In genomic region chr13:91400094-91400462, GRCh38 we compare ENCODE assay signal across 12 cellular contexts. TPM values are rescaled to one million over a fixed set of nuclear protein-coding genes. Genes with fewer than 3 reads are reported as not detected.
A peak's percentile ranks its signal among the peaks of the same experiment; 100 is the strongest.
DNase-seq lines count a peak whose midpoint lies in the region; ATAC-seq and TF ChIP-seq lines count a peak whose summit lies in the region.
"Had no signal": no experiment of that assay in that cellular context is flagged by ENCODE, and none has a peak within 500 bp of the region (broad histone marks: within the 10 kb centered on the region; RNA-seq: fewer than 3 reads in every experiment).

No MANE protein-coding gene starts in this region.

- peak overlapping the region; percentile 44 to 75 (median 72) for H3K4me3 Mint-ChIP-seq in CD4-positive, CD25-positive, alpha-beta regulatory T cell
- H3K4me3 Mint-ChIP-seq in WTC11 (peak overlapping the region; percentile 77), naive B cell (peak overlapping the region in 7 of 8 donors; percentile 74 to 88 (median 86))

- ATAC-seq in CD4-positive, CD25-positive, alpha-beta regulatory T cell (ENCODE audit: low read depth in 2 of 2): no peak
- no peak for ATAC-seq in WTC11
- ATAC-seq in naive B cell (ENCODE audit: low read depth in 2 of 2): no peak
- ATAC-seq in GM19351 (IDR thresholded peaks at IDR 0.05; ENCODE audit: unreplicated experiment): no peak

- no peaks in the 10 kb centered on the region for H3K36me3 Mint-ChIP-seq in CD4-positive, CD25-positive, alpha-beta regulatory T cell
- no peaks in the 10 kb centered on the region for H3K36me3 Mint-ChIP-seq in WTC11
- no peaks in the 10 kb centered on the region for H3K36me3 Mint-ChIP-seq in naive B cell

- peaks cover 18% of the 10 kb centered on the region for H3K4me1 ChIP-seq in CD4-positive, CD25-positive, alpha-beta regulatory T cell (ENCODE audit: control insufficient read depth, insufficient read depth, low read length, poor library complexity, severe bottlenecking)

- no peak for DNase-seq in CD4-positive, CD25-positive, alpha-beta regulatory T cell
- DNase-seq in GM10266 (ENCODE audit: extremely low spot score) (peak; percentile 25), WTC11 (ENCODE audit: low spot score) (no peak), naive B cell (no peak), HuH-7 (ENCODE audit: low spot score) (no peak), NCI-H1417 treated with DMSO at 0.1 percent for 48 hours (lab: John Stamatoyannopoulos, UW) (no peak), cardiac septum (ENCODE audit: low spot score) (no peak)
- DNase-seq: NCI-H146, NCI-H69, right lobe of liver had no signal

- no peak overlapping the region for H3K27ac Mint-ChIP-seq in CD4-positive, CD25-positive, alpha-beta regulatory T cell
- no peak overlapping the region for H3K27ac Mint-ChIP-seq in WTC11
- H3K27ac Mint-ChIP-seq in naive B cell: no peak overlapping the region

- intact Hi-C loops in cardiac septum (cut with DNase I): no loop called here

- CTCF ChIA-PET in WTC11 (lab: Charles Lee): no interaction called here

- H3K36me3 ChIP-seq in CD4-positive, CD25-positive, alpha-beta regulatory T cell (ENCODE audit: control insufficient read depth, insufficient read depth, low read length): no peaks in the 10 kb centered on the region
- H3K36me3 ChIP-seq: BLaER1, right lobe of liver had no signal

- no peak overlapping the region for H3K27ac ChIP-seq in CD4-positive, CD25-positive, alpha-beta regulatory T cell (ENCODE audit: insufficient read depth, low read length, poor library complexity, severe bottlenecking)
- H3K27ac ChIP-seq: BLaER1, right lobe of liver had no signal

- no peaks in the 10 kb centered on the region for H3K9me3 ChIP-seq in CD4-positive, CD25-positive, alpha-beta regulatory T cell (ENCODE audit: control insufficient read depth in 2 of 2, low read length in 2 of 2)
- H3K9me3 ChIP-seq: right lobe of liver had no signal

- TF ChIP-seq CTCF in GM10266 (IDR thresholded peaks at IDR 0.05; ENCODE audit: control insufficient read depth, insufficient read depth, low read depth, missing control alignments): no peak
- TF ChIP-seq CTCF in WTC11 (IDR thresholded peaks at IDR 0.05): no peak

- peaks cover 84% of the 10 kb centered on the region for H3K27me3 Mint-ChIP-seq in CD4-positive, CD25-positive, alpha-beta regulatory T cell
- H3K27me3 Mint-ChIP-seq in WTC11 (ENCODE audit: low read depth) (peaks cover 67% of the 10 kb centered on the region), naive B cell (peaks cover 4 to 14% (median 8%) of the 10 kb centered on the region in 3 donors)

- POLR2A ChIA-PET in WTC11 (lab: Charles Lee): no interaction called here

- no peak overlapping the region for H3K4me3 ChIP-seq in CD4-positive, CD25-positive, alpha-beta regulatory T cell (ENCODE audit: low read depth, low read length)
- H3K4me3 ChIP-seq: BLaER1 had no signal

- H3K9me3 Mint-ChIP-seq in CD4-positive, CD25-positive, alpha-beta regulatory T cell: peaks cover 0 to 8% (median 0%) of the 10 kb centered on the region in 7 donors
- H3K9me3 Mint-ChIP-seq in WTC11: peaks cover 2% of the 10 kb centered on the region; the same call in 1 of the 2 replicates
- H3K9me3 Mint-ChIP-seq in naive B cell: no peaks in the 10 kb centered on the region

- peaks cover 36% of the 10 kb centered on the region for H3K27me3 ChIP-seq in CD4-positive, CD25-positive, alpha-beta regulatory T cell (ENCODE audit: control insufficient read depth, insufficient read depth, low read length)

- H3K4me1 Mint-ChIP-seq in CD4-positive, CD25-positive, alpha-beta regulatory T cell: peaks cover 5 to 18% (median 7%) of the 10 kb centered on the region in 4 donors
- H3K4me1 Mint-ChIP-seq in WTC11 (peaks cover 4% of the 10 kb centered on the region; the same call in 1 of the 2 replicates), naive B cell (peaks cover 9 to 28% (median 18%) of the 10 kb centered on the region in 3 donors)

TF ChIP-seq in WTC11, 78 proteins besides CTCF, POLR2A, EP300 and RAD21 (continues in another document):
- TF ChIP-seq SMAD3 (CRISPR knock-in tag; IDR thresholded peaks at IDR 0.05; ENCODE audit: borderline replicate concordance) (no peak), HMGA2 (CRISPR knock-in tag; IDR thresholded peaks at IDR 0.05) (no peak), NFYB (CRISPR knock-in tag; conservative IDR thresholded peaks at IDR 0.05; ENCODE audit: low read depth) (no peak), MXD4 (CRISPR knock-in tag; IDR thresholded peaks at IDR 0.05; ENCODE audit: borderline replicate concordance) (no peak), ZNF232 (CRISPR knock-in tag; IDR thresholded peaks at IDR 0.05) (no peak), ESRRA (CRISPR knock-in tag; IDR thresholded peaks at IDR 0.05; ENCODE audit: borderline replicate concordance) (no peak), GTF2I (CRISPR knock-in tag; conservative IDR thresholded peaks at IDR 0.05) (no peak), AFF4 (CRISPR knock-in tag; IDR thresholded peaks at IDR 0.05; ENCODE audit: borderline replicate concordance) (no peak), ZNF138 (CRISPR knock-in tag; conservative IDR thresholded peaks at IDR 0.05) (no peak), NR2C2 (CRISPR knock-in tag; IDR thresholded peaks at IDR 0.05) (no peak)
- TF ChIP-seq, protein P1, sequence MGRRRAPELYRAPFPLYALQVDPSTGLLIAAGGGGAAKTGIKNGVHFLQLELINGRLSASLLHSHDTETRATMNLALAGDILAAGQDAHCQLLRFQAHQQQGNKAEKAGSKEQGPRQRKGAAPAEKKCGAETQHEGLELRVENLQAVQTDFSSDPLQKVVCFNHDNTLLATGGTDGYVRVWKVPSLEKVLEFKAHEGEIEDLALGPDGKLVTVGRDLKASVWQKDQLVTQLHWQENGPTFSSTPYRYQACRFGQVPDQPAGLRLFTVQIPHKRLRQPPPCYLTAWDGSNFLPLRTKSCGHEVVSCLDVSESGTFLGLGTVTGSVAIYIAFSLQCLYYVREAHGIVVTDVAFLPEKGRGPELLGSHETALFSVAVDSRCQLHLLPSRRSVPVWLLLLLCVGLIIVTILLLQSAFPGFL (CRISPR knock-in tag; IDR thresholded peaks at IDR 0.05; ENCODE audit: borderline replicate concordance): no peak
- TF ChIP-seq, protein P2, sequence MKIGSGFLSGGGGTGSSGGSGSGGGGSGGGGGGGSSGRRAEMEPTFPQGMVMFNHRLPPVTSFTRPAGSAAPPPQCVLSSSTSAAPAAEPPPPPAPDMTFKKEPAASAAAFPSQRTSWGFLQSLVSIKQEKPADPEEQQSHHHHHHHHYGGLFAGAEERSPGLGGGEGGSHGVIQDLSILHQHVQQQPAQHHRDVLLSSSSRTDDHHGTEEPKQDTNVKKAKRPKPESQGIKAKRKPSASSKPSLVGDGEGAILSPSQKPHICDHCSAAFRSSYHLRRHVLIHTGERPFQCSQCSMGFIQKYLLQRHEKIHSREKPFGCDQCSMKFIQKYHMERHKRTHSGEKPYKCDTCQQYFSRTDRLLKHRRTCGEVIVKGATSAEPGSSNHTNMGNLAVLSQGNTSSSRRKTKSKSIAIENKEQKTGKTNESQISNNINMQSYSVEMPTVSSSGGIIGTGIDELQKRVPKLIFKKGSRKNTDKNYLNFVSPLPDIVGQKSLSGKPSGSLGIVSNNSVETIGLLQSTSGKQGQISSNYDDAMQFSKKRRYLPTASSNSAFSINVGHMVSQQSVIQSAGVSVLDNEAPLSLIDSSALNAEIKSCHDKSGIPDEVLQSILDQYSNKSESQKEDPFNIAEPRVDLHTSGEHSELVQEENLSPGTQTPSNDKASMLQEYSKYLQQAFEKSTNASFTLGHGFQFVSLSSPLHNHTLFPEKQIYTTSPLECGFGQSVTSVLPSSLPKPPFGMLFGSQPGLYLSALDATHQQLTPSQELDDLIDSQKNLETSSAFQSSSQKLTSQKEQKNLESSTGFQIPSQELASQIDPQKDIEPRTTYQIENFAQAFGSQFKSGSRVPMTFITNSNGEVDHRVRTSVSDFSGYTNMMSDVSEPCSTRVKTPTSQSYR (CRISPR knock-in tag; IDR thresholded peaks at IDR 0.05): no peak

RNA-seq across cellular contexts. Expression of gene GPC5, which starts 1.7 kb away (rescaled TPM):
- 0.81 TPM for total RNA-seq in CD4-positive, CD25-positive, alpha-beta regulatory T cell
- polyA plus RNA-seq in CD4-positive, CD25-positive, alpha-beta regulatory T cell: under 1 TPM in 2 of 4 donors, not detected in 2; 0.29 to 0.59 TPM
- total RNA-seq in WTC11 (2021): 0.46 to 0.89 TPM (median 0.50 TPM) in 3 replicates
- 1 to 10 TPM in 1 of 6 donors, under 1 TPM in 2, not detected in 3; 0.30 to 1.0 (median 0.40) TPM for polyA plus RNA-seq in naive B cell (ENCODE audit: low read depth in 6 of 6)
- 0.86 TPM for total RNA-seq in cardiac septum

RNA-seq across cellular contexts. Expression of gene MIR17HG, which starts 52.6 kb away (rescaled TPM):
- 7.2 TPM for total RNA-seq in CD4-positive, CD25-positive, alpha-beta regulatory T cell
- polyA plus RNA-seq in CD4-positive, CD25-positive, alpha-beta regulatory T cell: under 1 TPM; 0.32 to 0.64 (median 0.48) TPM
- total RNA-seq in WTC11 (2021) (33.4 to 37.1 TPM (median 36.7 TPM) in 3 replicates), cardiac septum (0.65 TPM)
- polyA plus RNA-seq in naive B cell (ENCODE audit: low read depth in 6 of 6): 1 to 10 TPM in 3 of 6 donors, under 1 TPM in 2, not detected in 1; 0.38 to 1.9 (median 1.5) TPM
